Comparison of ENCODE assay signal across 8 cellular contexts in genomic region chr12:15772405-15773018, GRCh38. TPM values are rescaled to one million over a fixed set of nuclear protein-coding genes. Genes with fewer than 3 reads are reported as not detected.
DNase-seq lines count a peak whose midpoint lies in the region; ATAC-seq, FAIRE-seq and TF ChIP-seq lines count a peak whose summit lies in the region.

No MANE protein-coding gene starts in this region.

- H3K9me3 ChIP-seq in Caco-2, result no peaks in the 10 kb centered on the region
- no peaks in the 10 kb centered on the region for H3K9me3 ChIP-seq in astrocyte (ENCODE audit: insufficient read depth, low read depth, low read length)
- H3K9me3 ChIP-seq in MG63, result no peaks in the 10 kb centered on the region

- BruUV-seq in Caco-2 (replicated peaks; lab: Mats Ljungman, UMichigan), result no TSS peak

- DNase-seq in Caco-2, result peak in 1 of 2 experiments; percentile 39
- peak; percentile 4 for DNase-seq in Jurkat, Clone E6-1 (ENCODE audit: low read depth, low spot score)
- no peak for DNase-seq in astrocyte (ENCODE audit: low read depth)
- peak; percentile 70 for DNase-seq in medulla oblongata (ENCODE audit: extremely low spot score)
- no peak for DNase-seq in MG63
- no peak for DNase-seq in GM19238 (ENCODE audit: insufficient read length, low spot score)

- H3K4me3 Mint-ChIP-seq in Caco-2 (ENCODE audit: unreplicated experiment), result no peak overlapping the region
- H3K4me3 Mint-ChIP-seq in astrocyte (ENCODE audit: unreplicated experiment), result no peak overlapping the region
- no peak overlapping the region for H3K4me3 Mint-ChIP-seq in activated T-helper 17 cell treated with anti-CD3 and anti-CD28 coated beads, Interleukin-2, amount 50 U/mL, for 72 hours

- TF ChIP-seq CTCF in Caco-2 (IDR thresholded peaks at IDR 0.05; ENCODE audit: insufficient read depth in 1 of 2, low read depth in 1 of 2, low read length in 1 of 2, severe bottlenecking in 1 of 2, unreplicated experiment in 1 of 2) (peak; percentile 74 to 77), astrocyte (IDR thresholded peaks at IDR 0.05; ENCODE audit: insufficient read depth, low read depth, low read length) (peak; percentile 49)

- no peaks in the 10 kb centered on the region for H3K4me1 Mint-ChIP-seq in Caco-2 (ENCODE audit: low read depth, unreplicated experiment)
- H3K4me1 Mint-ChIP-seq in astrocyte (ENCODE audit: low read depth, unreplicated experiment), result peaks cover 25% of the 10 kb centered on the region
- no peaks in the 10 kb centered on the region for H3K4me1 Mint-ChIP-seq in activated T-helper 17 cell treated with anti-CD3 and anti-CD28 coated beads, Interleukin-2, amount 50 U/mL, for 72 hours

- FAIRE-seq in astrocyte (lab: Jason Lieb, UNC), result no peak

- H3K27me3 ChIP-seq in Caco-2 (replicated peaks; ENCODE audit: control insufficient read depth, insufficient read depth, low read length), result no peaks in the 10 kb centered on the region
- H3K27me3 ChIP-seq in astrocyte (ENCODE audit: insufficient read depth, low read length), result no peaks in the 10 kb centered on the region
- H3K27me3 ChIP-seq in MG63, result no peaks in the 10 kb centered on the region

- ATAC-seq in GM21619 (IDR thresholded peaks at IDR 0.05; ENCODE audit: unreplicated experiment), result no peak
- no peak for ATAC-seq in activated T-helper 17 cell treated with anti-CD3 and anti-CD28 coated beads, Interleukin-2, amount 50 U/mL, for 72 hours (replicated peaks)

- H3K36me3 Mint-ChIP-seq in Caco-2 (ENCODE audit: insufficient read depth, unreplicated experiment), result no peaks in the 10 kb centered on the region
- H3K36me3 Mint-ChIP-seq in astrocyte (ENCODE audit: low read depth, unreplicated experiment), result no peaks in the 10 kb centered on the region
- H3K36me3 Mint-ChIP-seq in activated T-helper 17 cell treated with anti-CD3 and anti-CD28 coated beads, Interleukin-2, amount 50 U/mL, for 72 hours (ENCODE audit: low read depth), result no peaks in the 10 kb centered on the region

- POLR2A ChIA-PET in Caco-2 (lab: Charles Lee), result no interaction called here

- H3K4me1 ChIP-seq in Caco-2 (no peaks in the 10 kb centered on the region), astrocyte (ENCODE audit: insufficient read depth, low read length) (peaks cover 3% of the 10 kb centered on the region)

- no peak overlapping the region for H2AFZ ChIP-seq in astrocyte (ENCODE audit: low read depth, low read length)

- no peak overlapping the region for H3K4me3 ChIP-seq in Caco-2 (ENCODE audit: low read depth, low read length)
- no peak overlapping the region for H3K4me3 ChIP-seq in Jurkat, Clone E6-1 (ENCODE audit: low read length)
- H3K4me3 ChIP-seq in astrocyte (ENCODE audit: insufficient read depth, low read depth, low read length), result no peak overlapping the region
- no peak overlapping the region for H3K4me3 ChIP-seq in MG63

- H3K4me2 ChIP-seq in astrocyte (ENCODE audit: low read length), result no peak overlapping the region

- no peak overlapping the region for H3K27ac ChIP-seq in astrocyte (ENCODE audit: low read depth, low read length)

- intact Hi-C loops in Caco-2 (cut with micrococcal nuclease; ENCODE audit: unreplicated experiment), result loop anchor here (1.0 kb wide), 3 partner anchors 79 to 182 kb away; no protein-coding TSS in a partner anchor

- peaks cover 1% of the 10 kb centered on the region for H3K27me3 Mint-ChIP-seq in Caco-2 (ENCODE audit: insufficient read depth, unreplicated experiment)
- no peaks in the 10 kb centered on the region for H3K27me3 Mint-ChIP-seq in astrocyte (ENCODE audit: low read depth, unreplicated experiment)
- H3K27me3 Mint-ChIP-seq in activated T-helper 17 cell treated with anti-CD3 and anti-CD28 coated beads, Interleukin-2, amount 50 U/mL, for 72 hours, result peaks cover 7% of the 10 kb centered on the region

- peaks cover 95% of the 10 kb centered on the region for H3K79me2 ChIP-seq in astrocyte (ENCODE audit: insufficient read depth, low read length)

- H3K36me3 ChIP-seq in Caco-2 (ENCODE audit: control insufficient read depth, insufficient read depth, low read length) (no peaks in the 10 kb centered on the region), astrocyte (ENCODE audit: insufficient read depth, low read length) (no peaks in the 10 kb centered on the region), MG63 (peaks cover 8% of the 10 kb centered on the region; the same call in 1 of the 2 replicates)

- H3K27ac Mint-ChIP-seq in Caco-2 (ENCODE audit: unreplicated experiment) (no peak overlapping the region), astrocyte (ENCODE audit: unreplicated experiment) (no peak overlapping the region)
- no peak overlapping the region for H3K27ac Mint-ChIP-seq in activated T-helper 17 cell treated with anti-CD3 and anti-CD28 coated beads, Interleukin-2, amount 50 U/mL, for 72 hours

- H4K20me1 ChIP-seq in astrocyte (ENCODE audit: insufficient read depth, low read length), result peaks cover 4% of the 10 kb centered on the region

- no peak overlapping the region for H3K9ac ChIP-seq in astrocyte (ENCODE audit: low read length)

- CTCF ChIA-PET in Caco-2 (lab: Charles Lee), result interaction anchor here (0.6 to 1.5 kb wide), 7 partner anchors 8 to 86 kb away, joined by 3 to 7 read pairs (median 4); partner anchors contain the start of gene EPS8

- H3K9me3 Mint-ChIP-seq in Caco-2 (ENCODE audit: unreplicated experiment), result no peaks in the 10 kb centered on the region
- H3K9me3 Mint-ChIP-seq in astrocyte (ENCODE audit: unreplicated experiment), result no peaks in the 10 kb centered on the region
- no peaks in the 10 kb centered on the region for H3K9me3 Mint-ChIP-seq in activated T-helper 17 cell treated with anti-CD3 and anti-CD28 coated beads, Interleukin-2, amount 50 U/mL, for 72 hours

RNA-seq across cellular contexts. Expression of gene EPS8, which starts 16.7 kb away (rescaled TPM):
- 13.9 and 20.1 TPM in 2 replicates for total RNA-seq in Caco-2 (2022)
- 0.95 TPM for polyA plus RNA-seq in Jurkat, Clone E6-1 (2012; ENCODE audit: insufficient read depth, insufficient read length)
- 31.8 and 39.0 TPM in 2 replicates for total RNA-seq in astrocyte
- 103 and 135 TPM in 2 replicates for total RNA-seq in MG63 (2014; rRNA removed; shearing (Covaris generic); ENCODE audit: low replicate concordance)
- total RNA-seq in activated T-helper 17 cell treated with anti-CD3 and anti-CD28 coated beads, Interleukin-2, amount 50 U/mL, for 72 hours, result 1 to 10 TPM; 1.4 to 1.7 TPM

Comparison
In these comparisons a context has a peak if more than half of its experiments do, and no peak if none do; other contexts are left out.
1. DNase-seq: peak in Jurkat, Clone E6-1 (single experiment) and medulla oblongata (single experiment); none in astrocyte (single experiment), MG63 (single experiment) and GM19238 (single experiment).